8 cellular contexts compared by ENCODE assay signal in the genomic region with DNA sequence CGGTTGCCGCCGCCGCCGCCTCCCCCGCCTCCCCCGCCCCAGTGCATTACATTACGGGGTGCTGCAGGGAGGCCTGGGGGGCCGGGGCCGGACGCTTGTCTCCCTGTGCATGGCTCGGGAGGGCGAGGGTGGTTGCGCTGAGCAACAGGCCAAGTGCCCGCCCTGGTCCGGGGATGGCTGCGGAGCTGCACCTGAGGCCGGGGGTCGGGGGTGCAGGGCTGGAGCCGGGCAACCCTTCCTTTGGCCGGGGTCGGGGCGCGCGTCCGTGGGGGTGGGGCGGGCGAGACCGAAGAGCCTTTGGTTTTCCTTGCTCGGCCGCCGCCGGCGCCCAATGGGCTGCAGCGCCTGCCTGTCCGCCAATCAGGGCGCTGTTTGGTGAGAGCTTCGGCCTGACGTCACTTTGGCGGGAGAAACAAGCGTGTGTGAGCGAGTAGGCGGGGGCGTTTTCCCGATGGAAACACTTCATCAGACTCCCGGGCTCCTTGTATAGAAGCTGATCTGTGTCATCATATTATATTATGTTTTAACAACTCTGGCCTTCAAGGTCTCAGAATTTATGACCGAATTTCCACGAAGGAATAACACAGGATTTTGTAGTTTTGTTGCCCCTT.
DNase-seq lines count a peak whose midpoint lies in the region; ATAC-seq and TF ChIP-seq lines count a peak whose summit lies in the region.

No MANE protein-coding gene starts in this region.

- H3K27me3 ChIP-seq in OCI-LY3 (ENCODE audit: low read depth, low read length), result no peaks in the 10 kb centered on the region

- peaks cover 34% of the 10 kb centered on the region for H3K4me1 ChIP-seq in OCI-LY3 (ENCODE audit: low read length)

- peak overlapping the region; percentile 50; the same call in 1 of the 2 replicates for H3K27ac ChIP-seq in OCI-LY3 (ENCODE audit: low read length)
- H3K27ac ChIP-seq in epithelial cell of prostate, result peak overlapping the region; percentile 50

- H3K79me2 ChIP-seq in OCI-LY3 (ENCODE audit: low read length), result peaks cover 13% of the 10 kb centered on the region

- peaks cover 10% of the 10 kb centered on the region for H3K36me3 ChIP-seq in OCI-LY3 (replicated peaks; ENCODE audit: low read depth, low read length)

- H4K20me1 ChIP-seq in OCI-LY3 (ENCODE audit: insufficient read depth, low read length), result peaks cover 15% of the 10 kb centered on the region; the same call in 1 of the 2 replicates

- peak overlapping the region; percentile 70 for H3K4me2 ChIP-seq in OCI-LY3 (ENCODE audit: low read length)

- TF ChIP-seq CTCF in OCI-LY3 (IDR thresholded peaks at IDR 0.05; ENCODE audit: low read depth, low read length), result no peak

- H3K9me3 ChIP-seq in OCI-LY3 (ENCODE audit: insufficient read depth, low read length), result no peaks in the 10 kb centered on the region

- H3K9ac ChIP-seq in OCI-LY3 (ENCODE audit: low read length), result peak overlapping the region; percentile 76

- peak overlapping the region; percentile 89 for H3K4me3 ChIP-seq in OCI-LY3 (ENCODE audit: low read length)

- peak overlapping the region; percentile 67; the same call in 1 of the 2 replicates for H2AFZ ChIP-seq in OCI-LY3 (ENCODE audit: low read depth, low read length)

- DNase-seq in CMK (ENCODE audit: low read depth), result peak; percentile 84
- peak; percentile 78 for DNase-seq in HuH-7.5 (ENCODE audit: low spot score)
- DNase-seq in activated T-cell treated with anti-CD3 and anti-CD28 coated beads for 24 hours (ENCODE audit: low read depth), result peak; percentile 86
- DNase-seq in epithelial cell of prostate (ENCODE audit: low read depth, low spot score), result peak; percentile 78
- DNase-seq in midbrain (lab: John Stamatoyannopoulos, UW), result peak; percentile 95
- DNase-seq in stimulated activated CD8-positive, alpha-beta memory T cell treated with anti-CD3 and anti-CD28 coated beads, Interleukin-15, amount 100 ng/mL, for 24 hours (ENCODE audit: low read depth), result peak; percentile 76

- ATAC-seq in GM21515 (IDR thresholded peaks at IDR 0.05; ENCODE audit: unreplicated experiment), result peak; percentile 48

Comparison
In these comparisons a context has a peak if more than half of its experiments do, and no peak if none do; other contexts are left out.
1. Peak in every context shown above with its lines: DNase-seq, ATAC-seq, H3K4me3 ChIP-seq and H3K27ac ChIP-seq.